ENCODE assay signal across 8 cellular contexts in the genomic region with DNA sequence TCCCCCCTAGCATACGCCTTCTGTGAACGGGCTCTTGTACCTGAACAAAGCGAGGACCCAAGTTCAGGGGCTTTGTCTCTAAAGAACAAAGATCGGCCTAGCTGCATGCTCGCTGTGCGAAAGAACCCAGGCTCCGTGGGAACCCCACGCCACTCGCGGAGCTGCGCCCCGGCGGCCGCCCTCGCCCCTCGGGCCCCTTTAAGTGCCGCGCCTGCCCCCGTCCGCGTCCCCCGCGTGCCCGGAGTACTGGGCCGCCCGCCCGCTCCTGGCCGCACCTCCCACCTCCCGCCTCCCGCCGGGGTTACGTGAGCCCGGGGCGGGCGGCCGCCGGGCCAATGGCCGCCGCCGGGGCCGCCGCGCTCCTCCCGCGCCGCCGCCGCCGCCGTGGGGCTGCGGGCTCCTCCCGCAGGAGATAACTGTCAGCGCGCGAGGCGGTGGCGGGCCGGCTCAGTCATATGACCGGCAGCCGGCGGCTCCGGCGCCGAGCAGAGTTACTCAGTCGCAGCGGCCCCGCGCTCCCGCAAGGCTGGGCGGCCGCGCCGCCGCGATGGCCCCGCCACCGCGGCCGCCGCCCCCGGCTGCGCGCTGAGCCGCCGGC. TPM values are rescaled to one million over a fixed set of nuclear protein-coding genes. Genes with fewer than 3 reads are reported as not detected.
DNase-seq lines count a peak whose midpoint lies in the region; ATAC-seq and TF ChIP-seq lines count a peak whose summit lies in the region.

TSS of gene FNIP2 (plus strand) at position 450 of the 598 bp plus-strand sequence. CDS start 187 bp downstream, outside the sequence.

- H3K4me1 ChIP-seq in body of pancreas, result peaks cover 31% of the 10 kb centered on the region
- peaks cover 2% of the 10 kb centered on the region; the same call in 1 of the 2 replicates for H3K4me1 ChIP-seq in iPS DF 6.9 (ENCODE audit: control insufficient read depth, insufficient read depth, low read length)
- H3K4me1 ChIP-seq in sigmoid colon, result peaks cover 0 to 44% (median 25%) of the 10 kb centered on the region in 4 donors

- H3K27ac ChIP-seq in body of pancreas, result peak within 1 kb of the TSS; percentile 82 to 97 (median 89)
- H3K27ac ChIP-seq in iPS DF 6.9 (ENCODE audit: low read length), result no peak within 1 kb of the TSS
- peak within 1 kb of the TSS; percentile 90 to 93 (median 92) for H3K27ac ChIP-seq in sigmoid colon

- no peaks in the 10 kb centered on the region for H3K27me3 ChIP-seq in body of pancreas
- no peaks in the 10 kb centered on the region for H3K27me3 ChIP-seq in iPS DF 6.9 (ENCODE audit: control insufficient read depth, insufficient read depth, low read length)
- H3K27me3 ChIP-seq in sigmoid colon, result no peaks in the 10 kb centered on the region

- in situ Hi-C loops in GM13977 (cut with MboI; ENCODE audit: low pct_unique_long_range_greater_than_20kb, low sequenced_read_pairs, unreplicated experiment), result no loop called here

- no peak for TF ChIP-seq CTCF in GM13977 (IDR thresholded peaks at IDR 0.05; ENCODE audit: extremely low read depth, insufficient read depth, missing control alignments)
- no peak for TF ChIP-seq CTCF in body of pancreas (IDR thresholded peaks at IDR 0.05)
- TF ChIP-seq CTCF in sigmoid colon (IDR thresholded peaks at IDR 0.05), result no peak

- peak within 1 kb of the TSS; percentile 62 to 78 for H3K4me3 ChIP-seq in body of pancreas
- H3K4me3 ChIP-seq in iPS DF 6.9 (ENCODE audit: low read length), result peak within 1 kb of the TSS; percentile 83
- H3K4me3 ChIP-seq in sigmoid colon, result peak within 1 kb of the TSS; percentile 83 to 91 (median 90)

- 0 to 1% methylated on average over 17 to 45 of the region's 85 CpGs for WGBS in body of pancreas, 2 donors
- no CpG with 5 or more reads among the region's 85 CpGs for WGBS in iPS DF 6.9 (ENCODE audit: insufficient coverage, insufficient read length)
- 0 to 1% methylated on average over 85 of the region's 85 CpGs for WGBS in sigmoid colon, 2 donors

- peak; percentile 88 for DNase-seq in GM13977 (ENCODE audit: low spot score)
- DNase-seq in NCI-H1105 treated with DMSO at 0.1 percent for 48 hours (lab: John Stamatoyannopoulos, UW), result peak; percentile 64
- peak; percentile 68 for DNase-seq in T-helper 9 cell
- peak; percentile 84 to 90 (median 84) for DNase-seq in body of pancreas
- peak; percentile 22 for DNase-seq in iPS DF 6.9 (ENCODE audit: low read depth, low spot score)
- peak; percentile 92 for DNase-seq in sigmoid colon
- no peak for DNase-seq in NK-92 treated with Interleukin-12 subunit alpha and Interleukin-12 subunit beta, amount 100 ng/mL, for 24 hours (lab: John Stamatoyannopoulos, UW)

- TF ChIP-seq POLR2A in body of pancreas (IDR thresholded peaks at IDR 0.05) (peak; percentile 72 to 77 (median 74)), sigmoid colon (IDR thresholded peaks at IDR 0.05) (peak in 1 of 2 donors; percentile 17)

- TF ChIP-seq EP300 in sigmoid colon (IDR thresholded peaks at IDR 0.05), result no peak

- intact Hi-C loops in body of pancreas (cut with DNase I), result loop anchor here (10.0 kb wide), 1 partner anchor 76 kb away; no protein-coding TSS in a partner anchor
- intact Hi-C loops in sigmoid colon (cut with DNase I), result loop anchor here (2.0 to 5.0 kb wide), 3 partner anchors 44 to 96 kb away; partner anchors contain the start of genes C4orf46, ETFDH and PPID

- H3K9me3 ChIP-seq in body of pancreas (no peaks in the 10 kb centered on the region), iPS DF 6.9 (ENCODE audit: control insufficient read depth, insufficient read depth, low read length) (no peaks in the 10 kb centered on the region), sigmoid colon (no peaks in the 10 kb centered on the region)

- H3K36me3 ChIP-seq in body of pancreas (replicated peaks in 1 of 2; ENCODE audit: insufficient read depth in 1 of 2, low read depth in 2 of 2), result no peaks in the 10 kb centered on the region
- no peaks in the 10 kb centered on the region for H3K36me3 ChIP-seq in iPS DF 6.9 (ENCODE audit: control insufficient read depth, insufficient read depth, low read length)
- no peaks in the 10 kb centered on the region for H3K36me3 ChIP-seq in sigmoid colon

- ATAC-seq in HG02623 (IDR thresholded peaks at IDR 0.05; ENCODE audit: unreplicated experiment) (peak; percentile 76), body of pancreas (peak; percentile 95)

RNA-seq across cellular contexts. Expression of gene FNIP2, which starts in this region (rescaled TPM):
- total RNA-seq in body of pancreas (10 to 100 TPM; 26.7 to 38.2 TPM), sigmoid colon (10 to 100 TPM; 35.2 to 38.9 (median 36.5) TPM)
- 10 to 100 TPM; 14.4 to 22.7 (median 17.8) TPM for polyA plus RNA-seq in sigmoid colon
